ENCODE assay signal across 8 cellular contexts in genomic region chr2:189661148-189661956, GRCh38. TPM values are rescaled to one million over a fixed set of nuclear protein-coding genes. Genes with fewer than 3 reads are reported as not detected.
DNase-seq lines count a peak whose midpoint lies in the region; ATAC-seq and TF ChIP-seq lines count a peak whose summit lies in the region.

Gene ASNSD1 (plus strand): TSS chr2:189661459. CDS start chr2:189666133, 4,674 bp downstream.

- peaks cover 27% of the 10 kb centered on the region for H3K4me1 Mint-ChIP-seq in CD14-positive monocyte
- peaks cover 54% of the 10 kb centered on the region for H3K4me1 Mint-ChIP-seq in activated CD4-positive, alpha-beta T cell treated with anti-CD3 and anti-CD28 coated beads, Interleukin-2, amount 10 ng/mL, durations not matched to agents 7 days and 5 days

- peak; percentile 99 for DNase-seq in CD14-positive monocyte (ENCODE audit: low spot score)
- peak; percentile 99 for DNase-seq in NCI-H526 treated with DMSO at 0.1 percent for 48 hours (lab: John Stamatoyannopoulos, UW)
- peak; percentile 99 for DNase-seq in activated CD4-positive, alpha-beta T cell treated with anti-CD3 and anti-CD28 coated beads, Interleukin-2, amount 10 ng/mL, durations not matched to agents 7 days and 5 days
- peak; percentile 100 for DNase-seq in dedifferentiated amniotic fluid mesenchymal stem cell (ENCODE audit: extremely low spot score)
- DNase-seq in left lobe of liver (ENCODE audit: low spot score), result peak; percentile 98
- DNase-seq in stimulated activated CD4-positive, alpha-beta T cell treated with anti-CD3 and anti-CD28 coated beads, Interleukin-2, amount 100 ng/mL, for 4 hours (ENCODE audit: low read depth), result peak; percentile 99

- no peaks in the 10 kb centered on the region for H3K27me3 Mint-ChIP-seq in CD14-positive monocyte (ENCODE audit: low read depth in 3 of 3)
- H3K27me3 Mint-ChIP-seq in activated CD4-positive, alpha-beta T cell treated with anti-CD3 and anti-CD28 coated beads, Interleukin-2, amount 10 ng/mL, durations not matched to agents 7 days and 5 days, result no peaks in the 10 kb centered on the region

- intact Hi-C loops in CD14-positive monocyte (cut with micrococcal nuclease), result loop anchor here (5.0 to 10.0 kb wide), 3 partner anchors 36 to 219 kb away; partner anchors contain the start of genes ORMDL1 (in 1 of the 2), PMS1 (in 1 of the 2) and WDR75 (in 1 of the 2)

- CTCF ChIA-PET in activated CD4-positive, alpha-beta T cell treated with anti-CD3 and anti-CD28 coated beads, Interleukin-2, amount 10 ng/mL, durations not matched to agents 7 days and 5 days (lab: Charles Lee), result interaction anchor here (0.7 to 5.1 kb wide), 19 partner anchors 10 to 204 kb away, joined by 3 to 37 read pairs (median 5); partner anchors contain the start of genes ANKAR, ORMDL1, OSGEPL1 and PMS1

- peak; percentile 97 for TF ChIP-seq CTCF in CD14-positive monocyte (IDR thresholded peaks at IDR 0.05)

- ATAC-seq in GM19328 (IDR thresholded peaks at IDR 0.05; ENCODE audit: unreplicated experiment), result peak; percentile 94
- peak; percentile 89 for ATAC-seq in HG03520 (IDR thresholded peaks at IDR 0.05; ENCODE audit: unreplicated experiment)
- peak; percentile 98 for ATAC-seq in left lobe of liver

- H3K36me3 Mint-ChIP-seq in CD14-positive monocyte, result peaks cover 14 to 18% of the 10 kb centered on the region in 2 donors
- peaks cover 24% of the 10 kb centered on the region for H3K36me3 Mint-ChIP-seq in activated CD4-positive, alpha-beta T cell treated with anti-CD3 and anti-CD28 coated beads, Interleukin-2, amount 10 ng/mL, durations not matched to agents 7 days and 5 days (ENCODE audit: low read depth)

- no peak within 1 kb of the TSS for H3K27ac Mint-ChIP-seq in CD14-positive monocyte
- H3K27ac Mint-ChIP-seq in activated CD4-positive, alpha-beta T cell treated with anti-CD3 and anti-CD28 coated beads, Interleukin-2, amount 10 ng/mL, durations not matched to agents 7 days and 5 days, result no peak within 1 kb of the TSS

- POLR2A ChIA-PET in activated CD4-positive, alpha-beta T cell treated with anti-CD3 and anti-CD28 coated beads, Interleukin-2, amount 10 ng/mL, durations not matched to agents 7 days and 5 days (lab: Charles Lee), result no interaction called here

- H3K9me3 Mint-ChIP-seq in CD14-positive monocyte, result no peaks in the 10 kb centered on the region
- no peaks in the 10 kb centered on the region for H3K9me3 Mint-ChIP-seq in activated CD4-positive, alpha-beta T cell treated with anti-CD3 and anti-CD28 coated beads, Interleukin-2, amount 10 ng/mL, durations not matched to agents 7 days and 5 days

- no peak within 1 kb of the TSS for H3K4me3 Mint-ChIP-seq in CD14-positive monocyte
- H3K4me3 Mint-ChIP-seq in activated CD4-positive, alpha-beta T cell treated with anti-CD3 and anti-CD28 coated beads, Interleukin-2, amount 10 ng/mL, durations not matched to agents 7 days and 5 days, result no peak within 1 kb of the TSS

RNA-seq across cellular contexts. Expression of gene ASNSD1, which starts in this region (rescaled TPM):
- polyA plus RNA-seq in CD14-positive monocyte, result 10 to 100 TPM; 26.6 to 27.1 TPM
- total RNA-seq in activated CD4-positive, alpha-beta T cell treated with anti-CD3 and anti-CD28 coated beads, Interleukin-2, amount 10 ng/mL, durations not matched to agents 7 days and 5 days, result 10 to 100 TPM; 34.8 to 40.3 TPM
- 19.1 TPM for total RNA-seq in left lobe of liver

Comparison
In these comparisons a context has a peak if more than half of its experiments do, and no peak if none do; other contexts are left out.
1. Peak in every context shown above with its lines: DNase-seq and ATAC-seq.